1 cellular context compared by ENCODE assay signal in the genomic region with DNA sequence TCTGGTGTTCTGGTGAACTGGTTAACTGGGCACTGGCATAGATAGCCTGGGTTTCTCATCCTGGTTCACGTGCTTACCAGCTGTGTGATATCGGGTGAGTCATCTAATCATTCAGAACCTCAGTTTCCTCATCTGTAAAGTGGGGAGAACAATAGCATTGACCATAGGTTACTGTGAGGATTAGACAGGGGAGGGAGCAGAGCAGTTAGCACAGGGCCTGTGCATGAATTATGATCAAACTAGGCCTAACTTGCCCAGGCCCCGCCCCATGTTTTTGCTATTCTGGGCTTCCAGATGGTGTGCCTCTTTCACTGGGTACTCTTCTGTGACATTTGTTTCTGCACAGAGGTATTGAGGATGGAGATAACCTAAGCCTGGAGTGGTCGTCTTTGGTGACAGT.
TF ChIP-seq lines count a peak whose summit lies in the region.

No MANE protein-coding gene starts in this region.

TF ChIP-seq in IMR-90, 13 proteins besides CTCF, POLR2A, EP300 and RAD21:
- TF ChIP-seq MAFK (IDR thresholded peaks at IDR 0.05; ENCODE audit: low read depth, low read length) (no peak), CEBPB (IDR thresholded peaks at IDR 0.05; ENCODE audit: low read depth, low read length) (no peak), MAZ (IDR thresholded peaks at IDR 0.05; ENCODE audit: borderline replicate concordance, low read depth, low read length) (no peak)
- TF ChIP-seq, protein P1, sequence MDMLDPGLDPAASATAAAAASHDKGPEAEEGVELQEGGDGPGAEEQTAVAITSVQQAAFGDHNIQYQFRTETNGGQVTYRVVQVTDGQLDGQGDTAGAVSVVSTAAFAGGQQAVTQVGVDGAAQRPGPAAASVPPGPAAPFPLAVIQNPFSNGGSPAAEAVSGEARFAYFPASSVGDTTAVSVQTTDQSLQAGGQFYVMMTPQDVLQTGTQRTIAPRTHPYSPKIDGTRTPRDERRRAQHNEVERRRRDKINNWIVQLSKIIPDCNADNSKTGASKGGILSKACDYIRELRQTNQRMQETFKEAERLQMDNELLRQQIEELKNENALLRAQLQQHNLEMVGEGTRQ (IDR thresholded peaks at IDR 0.05; ENCODE audit: low read depth, low read length), result no peak
